In the genomic region with DNA sequence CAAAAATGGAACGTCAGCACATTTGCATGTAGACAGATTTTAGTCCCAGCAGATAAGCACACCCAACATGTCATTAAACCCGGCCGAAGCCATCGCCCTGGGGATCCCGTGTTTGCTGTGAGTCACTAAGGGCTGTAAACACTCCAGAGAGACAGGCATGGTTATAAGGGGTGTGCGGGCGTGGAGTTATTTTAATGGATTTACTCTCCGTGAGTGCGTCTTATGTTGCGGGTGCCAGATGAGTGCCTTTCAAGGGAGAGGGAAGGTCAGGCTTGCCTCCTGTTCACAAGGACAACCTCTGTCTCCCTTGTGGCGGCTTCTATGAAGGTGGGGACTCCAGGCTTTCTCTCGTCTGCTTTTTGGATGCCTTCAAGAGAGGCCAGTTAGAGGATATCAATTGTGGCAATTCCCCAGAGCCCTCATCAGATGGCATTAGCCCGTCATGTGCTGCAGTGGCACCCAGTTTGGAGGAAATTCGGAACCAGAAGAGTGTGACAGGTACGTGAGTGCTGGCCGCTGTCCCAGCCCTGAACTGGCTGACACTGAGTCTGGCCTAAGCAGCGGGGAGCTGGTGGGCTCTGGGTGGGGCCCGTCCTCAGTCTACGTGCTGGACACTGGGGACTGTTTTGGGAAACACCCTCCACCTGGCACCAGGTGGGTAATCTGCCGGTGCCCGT, we compare ENCODE assay signal across 10 cellular contexts.
DNase-seq lines count a peak whose midpoint lies in the region; ATAC-seq and TF ChIP-seq lines count a peak whose summit lies in the region.
"Had no signal": no experiment of that assay in that cellular context is flagged by ENCODE, and none has a peak within 500 bp of the region (broad histone marks: within the 10 kb centered on the region; RNA-seq: fewer than 3 reads in every experiment).

No MANE protein-coding gene starts in this region.

- no peak overlapping the region for H3K4me2 ChIP-seq in Karpas-422 (ENCODE audit: low read depth, low read length, poor library complexity, severe bottlenecking)
- H3K4me2 ChIP-seq: PC-9 had no signal

- no peak for ATAC-seq in HG03095 (IDR thresholded peaks at IDR 0.05; ENCODE audit: unreplicated experiment)
- ATAC-seq in CD4-positive, alpha-beta T cell (ENCODE audit: poor library complexity), result no peak
- ATAC-seq: GM12878 had no signal

- no peak for TF ChIP-seq POLR2A in ovary (IDR thresholded peaks at IDR 0.05)

- no peaks in the 10 kb centered on the region for H3K79me2 ChIP-seq in Karpas-422 (ENCODE audit: low read length)

- no peak overlapping the region for H2AFZ ChIP-seq in Karpas-422 (ENCODE audit: low read length)
- H2AFZ ChIP-seq: PC-9 had no signal

- no peak overlapping the region for H3K9ac ChIP-seq in Karpas-422 (ENCODE audit: low read length)

- no peak for TF ChIP-seq EP300 in ovary (IDR thresholded peaks at IDR 0.05)

- TF ChIP-seq CTCF in fibroblast of villous mesenchyme (IDR thresholded peaks at IDR 0.05; ENCODE audit: insufficient read depth, low read depth, low read length) (no peak), ovary (IDR thresholded peaks at IDR 0.05) (no peak)
- TF ChIP-seq CTCF in CD4-positive, alpha-beta T cell (IDR thresholded peaks at IDR 0.05), result no peak

- H3K9me2 ChIP-seq in Karpas-422 (replicated peaks; ENCODE audit: insufficient read depth, low read length), result no peaks in the 10 kb centered on the region

- H3K9me3 Mint-ChIP-seq in CD4-positive, alpha-beta T cell, result no peaks in the 10 kb centered on the region

- H3K36me3 Mint-ChIP-seq in CD4-positive, alpha-beta T cell (ENCODE audit: low read depth), result no peaks in the 10 kb centered on the region

- H3K4me1 ChIP-seq in ovary (ENCODE audit: insufficient read depth) (peaks cover 37% of the 10 kb centered on the region), Karpas-422 (ENCODE audit: low read length) (no peaks in the 10 kb centered on the region)

- CTCF ChIA-PET in CD4-positive, alpha-beta T cell (lab: Charles Lee), result no interaction called here

- POLR2A ChIA-PET in CD4-positive, alpha-beta T cell (lab: Charles Lee), result no interaction called here

- H3K27me3 ChIP-seq in ovary (no peaks in the 10 kb centered on the region), Karpas-422 (ENCODE audit: low read length) (no peaks in the 10 kb centered on the region)
- peaks cover 37% of the 10 kb centered on the region for H3K27me3 ChIP-seq in CD4-positive, alpha-beta T cell (ENCODE audit: control insufficient read depth, insufficient read depth, low read length)

- H3K27ac Mint-ChIP-seq in CD4-positive, alpha-beta T cell, result no peak overlapping the region

- intact Hi-C loops in ovary (cut with DNase I), result loop anchor here in 2 of 4 donors (10.0 kb wide), 2 partner anchors 95 to 345 kb away; no protein-coding TSS in a partner anchor
- intact Hi-C loops in CD4-positive, alpha-beta T cell (cut with DNase I, micrococcal nuclease), result no loop called here

- no peaks in the 10 kb centered on the region for H3K36me3 ChIP-seq in ovary
- no peaks in the 10 kb centered on the region for H3K36me3 ChIP-seq in Karpas-422 (ENCODE audit: insufficient read depth, low read length)

- no peak overlapping the region for H3K4me3 Mint-ChIP-seq in CD4-positive, alpha-beta T cell

- no peaks in the 10 kb centered on the region for H4K20me1 ChIP-seq in Karpas-422 (ENCODE audit: insufficient read depth, low read depth, low read length)

- DNase-seq in DMS79 treated with DMSO at 0.1 percent for 48 hours (lab: John Stamatoyannopoulos, UW), result peak; percentile 84
- peak; percentile 79 for DNase-seq in NCI-H2171 treated with DMSO at 0.1 percent for 48 hours (lab: John Stamatoyannopoulos, UW)
- peak; percentile 97 for DNase-seq in fibroblast of villous mesenchyme (ENCODE audit: low read depth)
- peak; percentile 55 to 75 (median 64) for DNase-seq in ovary
- DNase-seq in Karpas-422, result no peak
- no peak for DNase-seq in CD4-positive, alpha-beta T cell
- DNase-seq in ureter (ENCODE audit: low spot score), result no peak
- DNase-seq: PC-9 had no signal

- peak overlapping the region; percentile 23 for H3K4me3 ChIP-seq in fibroblast of villous mesenchyme (ENCODE audit: low read depth, low read length)
- H3K4me3 ChIP-seq in ovary, result no peak overlapping the region
- no peak overlapping the region for H3K4me3 ChIP-seq in Karpas-422 (ENCODE audit: low read length)
- H3K4me3 ChIP-seq: GM12878, PC-9 had no signal

- H3K9me3 ChIP-seq in ovary (no peaks in the 10 kb centered on the region), Karpas-422 (ENCODE audit: low read length) (no peaks in the 10 kb centered on the region)
- H3K9me3 ChIP-seq in CD4-positive, alpha-beta T cell (ENCODE audit: control insufficient read depth, low read length), result no peaks in the 10 kb centered on the region

- peak overlapping the region; percentile 65 to 68 for H3K27ac ChIP-seq in ovary
- H3K27ac ChIP-seq in Karpas-422 (ENCODE audit: low read length), result no peak overlapping the region
- no peak overlapping the region for H3K27ac ChIP-seq in CD4-positive, alpha-beta T cell (ENCODE audit: low read depth, low read length)
- H3K27ac ChIP-seq: PC-9 had no signal

- peaks cover 38% of the 10 kb centered on the region for H3K27me3 Mint-ChIP-seq in CD4-positive, alpha-beta T cell

- WGBS in ovary, 3 donors, result 15 to 32% (median 29%) methylated on average over 21 of the region's 21 CpGs

- H3K4me1 Mint-ChIP-seq in CD4-positive, alpha-beta T cell (ENCODE audit: low read depth), result peaks cover 11% of the 10 kb centered on the region

Comparison
In these comparisons a context has a peak if more than half of its experiments do, and no peak if none do; other contexts are left out.
1. DNase-seq: peak in DMS79 treated with DMSO at 0.1 percent for 48 hours (single experiment), NCI-H2171 treated with DMSO at 0.1 percent for 48 hours (single experiment), fibroblast of villous mesenchyme (single experiment) and ovary (5 of 5); none in Karpas-422 (single experiment), CD4-positive, alpha-beta T cell (0 of 10) and ureter (single experiment).
2. H3K27ac ChIP-seq: peak in ovary (2 of 2); none in Karpas-422 (single experiment) and CD4-positive, alpha-beta T cell (single experiment).